ENCODE assay signal across 1 cellular context in genomic region chr11:107856180-107856980, GRCh38.
TF ChIP-seq lines count a peak whose summit lies in the region.

No MANE protein-coding gene starts in this region.

TF ChIP-seq in GM23338, 12 proteins besides CTCF, POLR2A, EP300 and RAD21 (continued from another document):
- TF ChIP-seq ZNF462 (CRISPR knock-in tag; IDR thresholded peaks at IDR 0.05) (no peak), POLR2AphosphoS5 (IDR thresholded peaks at IDR 0.05; ENCODE audit: low read depth) (no peak), NANOG (IDR thresholded peaks at IDR 0.05; ENCODE audit: borderline replicate concordance) (no peak), CREB1 (CRISPR knock-in tag; IDR thresholded peaks at IDR 0.05; ENCODE audit: low read depth) (no peak), EZH2 (IDR thresholded peaks at IDR 0.05; ENCODE audit: low read depth, unreplicated experiment) (no peak), ETS1 (IDR thresholded peaks at IDR 0.05) (no peak), JUNB (IDR thresholded peaks at IDR 0.05; ENCODE audit: unreplicated experiment) (no peak)
TF ChIP-seq in GM23338: peak in this region for 0.
